10 cellular contexts compared by ENCODE assay signal in genomic region chr10:116974442-116975005, GRCh38. TPM values are rescaled to one million over a fixed set of nuclear protein-coding genes. Genes with fewer than 3 reads are reported as not detected.
DNase-seq lines count a peak whose midpoint lies in the region; ATAC-seq and TF ChIP-seq lines count a peak whose summit lies in the region.
"Had no signal": no experiment of that assay in that cellular context is flagged by ENCODE, and none has a peak within 500 bp of the region (broad histone marks: within the 10 kb centered on the region; RNA-seq: fewer than 3 reads in every experiment).

No MANE protein-coding gene starts in this region.

- intact Hi-C loops in CD8-positive, alpha-beta T cell (cut with DNase I, micrococcal nuclease) = no loop called here
- intact Hi-C loops in activated CD4-positive, alpha-beta T cell treated with anti-CD3 and anti-CD28 coated beads for 36 hours (cut with DNase I, micrococcal nuclease) = no loop called here

- in situ Hi-C loops in brain microvascular endothelial cell (cut with HindIII; ENCODE audit: low pct_ligation_motif_present, low sequenced_read_pairs) = no loop called here

- H3K36me3 ChIP-seq in brain microvascular endothelial cell (replicated peaks) = no peaks in the 10 kb centered on the region
- no peaks in the 10 kb centered on the region for H3K36me3 ChIP-seq in CD8-positive, alpha-beta T cell (ENCODE audit: insufficient read depth, low read length)
- H3K36me3 ChIP-seq: colonic mucosa had no signal

- peak overlapping the region; percentile 9 for H3K4me3 ChIP-seq in brain microvascular endothelial cell (ENCODE audit: low read depth, low read length)
- no peak overlapping the region for H3K4me3 ChIP-seq in CD8-positive, alpha-beta T cell (ENCODE audit: low read depth, low read length)
- H3K4me3 ChIP-seq: colonic mucosa had no signal

- H3K4me3 Mint-ChIP-seq in CD8-positive, alpha-beta T cell = no peak overlapping the region
- H3K4me3 Mint-ChIP-seq in activated CD4-positive, alpha-beta T cell treated with anti-CD3 and anti-CD28 coated beads for 36 hours = no peak overlapping the region
- H3K4me3 Mint-ChIP-seq: activated CD4-positive, alpha-beta memory T cell treated with anti-CD3 and anti-CD28 coated beads, Interleukin-2, amount 10 ng/mL, durations not matched to agents 7 days and 5 days had no signal

- ATAC-seq in CD8-positive, alpha-beta T cell = no peak
- ATAC-seq in activated CD4-positive, alpha-beta T cell treated with anti-CD3 and anti-CD28 coated beads for 36 hours = no peak
- ATAC-seq in GM21390 (IDR thresholded peaks at IDR 0.05; ENCODE audit: unreplicated experiment) = no peak

- no peak for TF ChIP-seq CTCF in brain microvascular endothelial cell (IDR thresholded peaks at IDR 0.05; ENCODE audit: low read depth, low read length, missing control alignments)
- TF ChIP-seq CTCF in CD8-positive, alpha-beta T cell (IDR thresholded peaks at IDR 0.05) = no peak

- no peaks in the 10 kb centered on the region for H3K9me3 ChIP-seq in CD8-positive, alpha-beta T cell (ENCODE audit: low read length)
- H3K9me3 ChIP-seq: colonic mucosa had no signal

- DNase-seq in EL (peak; percentile 86), MV-4-11 (lab: John Stamatoyannopoulos, UW) (peak; percentile 58), brain microvascular endothelial cell (peak; percentile 77), midbrain (lab: John Stamatoyannopoulos, UW) (peak; percentile 56), D341Med (ENCODE audit: low spot score) (no peak)
- no peak for DNase-seq in CD8-positive, alpha-beta T cell
- DNase-seq in activated CD4-positive, alpha-beta T cell treated with anti-CD3 and anti-CD28 coated beads for 36 hours = no peak
- DNase-seq: activated CD4-positive, alpha-beta memory T cell treated with anti-CD3 and anti-CD28 coated beads, Interleukin-2, amount 10 ng/mL, durations not matched to agents 7 days and 5 days; colonic mucosa had no signal

- no peak overlapping the region for H3K27ac Mint-ChIP-seq in CD8-positive, alpha-beta T cell
- no peak overlapping the region for H3K27ac Mint-ChIP-seq in activated CD4-positive, alpha-beta T cell treated with anti-CD3 and anti-CD28 coated beads for 36 hours
- H3K27ac Mint-ChIP-seq: activated CD4-positive, alpha-beta memory T cell treated with anti-CD3 and anti-CD28 coated beads, Interleukin-2, amount 10 ng/mL, durations not matched to agents 7 days and 5 days had no signal

- POLR2A ChIA-PET in CD8-positive, alpha-beta T cell (lab: Charles Lee) = no interaction called here
- POLR2A ChIA-PET in activated CD4-positive, alpha-beta T cell treated with anti-CD3 and anti-CD28 coated beads for 36 hours (lab: Charles Lee) = no interaction called here

- H3K27me3 ChIP-seq in brain microvascular endothelial cell (replicated peaks) = no peaks in the 10 kb centered on the region
- no peaks in the 10 kb centered on the region for H3K27me3 ChIP-seq in CD8-positive, alpha-beta T cell (ENCODE audit: insufficient read depth, low read length)
- H3K27me3 ChIP-seq: colonic mucosa had no signal

- CTCF ChIA-PET in CD8-positive, alpha-beta T cell (lab: Charles Lee) = no interaction called here
- CTCF ChIA-PET in activated CD4-positive, alpha-beta T cell treated with anti-CD3 and anti-CD28 coated beads for 36 hours (lab: Charles Lee) = no interaction called here

- no peaks in the 10 kb centered on the region for H3K9me3 Mint-ChIP-seq in CD8-positive, alpha-beta T cell
- no peaks in the 10 kb centered on the region for H3K9me3 Mint-ChIP-seq in activated CD4-positive, alpha-beta T cell treated with anti-CD3 and anti-CD28 coated beads for 36 hours (ENCODE audit: low read depth)
- H3K9me3 Mint-ChIP-seq: activated CD4-positive, alpha-beta memory T cell treated with anti-CD3 and anti-CD28 coated beads, Interleukin-2, amount 10 ng/mL, durations not matched to agents 7 days and 5 days had no signal

- H3K4me1 ChIP-seq in CD8-positive, alpha-beta T cell (ENCODE audit: insufficient read depth, low read length) = no peaks in the 10 kb centered on the region
- H3K4me1 ChIP-seq: colonic mucosa had no signal

- no peaks in the 10 kb centered on the region for H3K4me1 Mint-ChIP-seq in CD8-positive, alpha-beta T cell (ENCODE audit: low read depth)
- H3K4me1 Mint-ChIP-seq in activated CD4-positive, alpha-beta T cell treated with anti-CD3 and anti-CD28 coated beads for 36 hours = no peaks in the 10 kb centered on the region
- H3K4me1 Mint-ChIP-seq: activated CD4-positive, alpha-beta memory T cell treated with anti-CD3 and anti-CD28 coated beads, Interleukin-2, amount 10 ng/mL, durations not matched to agents 7 days and 5 days had no signal

- H3K36me3 Mint-ChIP-seq in CD8-positive, alpha-beta T cell = no peaks in the 10 kb centered on the region
- no peaks in the 10 kb centered on the region for H3K36me3 Mint-ChIP-seq in activated CD4-positive, alpha-beta T cell treated with anti-CD3 and anti-CD28 coated beads for 36 hours (ENCODE audit: low read depth)

- peak overlapping the region; percentile 23 for H3K27ac ChIP-seq in brain microvascular endothelial cell
- no peak overlapping the region for H3K27ac ChIP-seq in CD8-positive, alpha-beta T cell (ENCODE audit: low read depth, low read length)
- H3K27ac ChIP-seq: colonic mucosa had no signal

- H3K27me3 Mint-ChIP-seq in CD8-positive, alpha-beta T cell (ENCODE audit: low read depth) = peaks cover 3% of the 10 kb centered on the region
- H3K27me3 Mint-ChIP-seq in activated CD4-positive, alpha-beta T cell treated with anti-CD3 and anti-CD28 coated beads for 36 hours = peaks cover 2% of the 10 kb centered on the region
- H3K27me3 Mint-ChIP-seq: activated CD4-positive, alpha-beta memory T cell treated with anti-CD3 and anti-CD28 coated beads, Interleukin-2, amount 10 ng/mL, durations not matched to agents 7 days and 5 days had no signal

RNA-seq across cellular contexts. Expression of gene SHTN1, which starts 30.5 kb away (rescaled TPM):
- total RNA-seq in CD8-positive, alpha-beta T cell = not detected
- under 1 TPM; 0.37 to 0.43 TPM for total RNA-seq in activated CD4-positive, alpha-beta T cell treated with anti-CD3 and anti-CD28 coated beads for 36 hours

Comparison
In these comparisons a context has a peak if more than half of its experiments do, and no peak if none do; other contexts are left out.
1. DNase-seq: peak in EL (single experiment), MV-4-11 (single experiment), brain microvascular endothelial cell (single experiment) and midbrain (single experiment); none in CD8-positive, alpha-beta T cell (0 of 7), D341Med (single experiment) and activated CD4-positive, alpha-beta T cell treated with anti-CD3 and anti-CD28 coated beads for 36 hours (single experiment).